Comparison of ENCODE assay signal across 12 cellular contexts in the genomic region with DNA sequence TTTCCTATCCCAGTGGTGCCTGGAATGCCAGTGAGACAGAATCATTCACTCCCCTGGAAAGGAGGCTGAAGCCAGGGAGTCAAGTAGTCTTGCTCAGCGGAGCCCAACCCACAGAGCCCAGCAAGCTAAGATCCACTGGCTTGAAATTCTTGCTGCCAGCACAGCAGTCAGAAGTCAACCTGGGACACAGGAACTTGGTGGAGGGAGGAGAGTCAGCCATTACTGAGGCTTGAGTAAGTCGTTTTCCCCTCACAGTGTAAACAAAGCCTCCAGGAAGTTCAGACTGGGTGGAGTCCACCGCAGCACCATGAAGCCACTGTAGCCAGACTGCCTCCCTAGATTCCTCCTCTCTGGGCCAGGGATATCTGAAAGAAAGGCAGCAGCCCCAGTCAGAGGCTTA.
DNase-seq lines count a peak whose midpoint lies in the region; TF ChIP-seq lines count a peak whose summit lies in the region.
"Had no signal": no experiment of that assay in that cellular context is flagged by ENCODE, and none has a peak within 500 bp of the region (broad histone marks: within the 10 kb centered on the region; RNA-seq: fewer than 3 reads in every experiment).

No MANE protein-coding gene starts in this region.

- peaks cover 6% of the 10 kb centered on the region for H3K9me3 Mint-ChIP-seq in Calu3 (ENCODE audit: low read depth, unreplicated experiment)

- H3K23ac ChIP-seq in mesenchymal stem cell (ENCODE audit: low read length in 2 of 2), result no peak overlapping the region

- H3K27me3 ChIP-seq in colonic mucosa (no peaks in the 10 kb centered on the region), mesenchymal stem cell (ENCODE audit: control insufficient read depth in 1 of 2, insufficient read depth in 1 of 2, low read length in 2 of 2) (no peaks in the 10 kb centered on the region)
- H3K27me3 ChIP-seq: neutrophil had no signal

- H3K4ac ChIP-seq in mesenchymal stem cell (ENCODE audit: low read depth in 1 of 2, low read length in 2 of 2), result no peak overlapping the region

- no peaks in the 10 kb centered on the region for H3K36me3 Mint-ChIP-seq in Calu3 (ENCODE audit: insufficient read depth, unreplicated experiment)

- H3K4me2 ChIP-seq in mesenchymal stem cell (ENCODE audit: low read length, poor library complexity, severe bottlenecking), result no peak overlapping the region

- intact Hi-C loops in Calu3 (cut with micrococcal nuclease; ENCODE audit: unreplicated experiment) (loop anchor here (10.0 kb wide), 1 partner anchor 1064 kb away; no protein-coding TSS in a partner anchor), colonic mucosa (cut with DNase I) (no loop called here), head of caudate nucleus (cut with DNase I) (no loop called here)

- no peaks in the 10 kb centered on the region for H3K27me3 Mint-ChIP-seq in Calu3 (ENCODE audit: unreplicated experiment)

- no peaks in the 10 kb centered on the region for H3K79me1 ChIP-seq in mesenchymal stem cell (replicated peaks; ENCODE audit: low read length, poor library complexity, severe bottlenecking)

- DNase-seq in Calu3, result peak; percentile 50
- DNase-seq in NCI-H460 (ENCODE audit: extremely low read depth, low read depth), result peak; percentile 16
- peak; percentile 18 for DNase-seq in colonic mucosa
- DNase-seq in mesenchymal stem cell, result peak; percentile 9
- no peak for DNase-seq in HuH-7 (ENCODE audit: low spot score)
- no peak for DNase-seq in head of caudate nucleus
- DNase-seq in GM13976 (ENCODE audit: low spot score), result no peak
- no peak for DNase-seq in amniotic stem cell (lab: John Stamatoyannopoulos, UW)
- DNase-seq: NCI-H1694 treated with DMSO at 0.1 percent for 48 hours, T-helper 1 cell had no signal

- H2BK5ac ChIP-seq in mesenchymal stem cell (ENCODE audit: low read depth, low read length, poor library complexity, severe bottlenecking), result no peak overlapping the region

- no peak overlapping the region for H2AFZ ChIP-seq in mesenchymal stem cell (ENCODE audit: low read depth, low read length)

- no peak overlapping the region for H4K8ac ChIP-seq in mesenchymal stem cell (ENCODE audit: low read length)

- CTCF ChIA-PET in Calu3 (lab: Charles Lee), result no interaction called here

- H4K91ac ChIP-seq in mesenchymal stem cell (ENCODE audit: low read length), result no peak overlapping the region

- in situ Hi-C loops in GM13976 (cut with MboI; ENCODE audit: low sequenced_read_pairs, unreplicated experiment), result no loop called here

- H3K4me3 ChIP-seq in colonic mucosa, result no peak overlapping the region
- no peak overlapping the region for H3K4me3 ChIP-seq in mesenchymal stem cell (ENCODE audit: insufficient read depth in 1 of 2, low read depth in 1 of 2, low read length in 2 of 2)

- H3K27ac ChIP-seq in colonic mucosa, result no peak overlapping the region
- H3K27ac ChIP-seq in mesenchymal stem cell (ENCODE audit: low read length, poor library complexity, severe bottlenecking), result peak overlapping the region; percentile 35
- H3K27ac ChIP-seq: C4-2B, neutrophil had no signal

- H3K27ac Mint-ChIP-seq in Calu3 (ENCODE audit: unreplicated experiment), result no peak overlapping the region

- H3K4me1 Mint-ChIP-seq in Calu3 (ENCODE audit: low read depth, unreplicated experiment), result peaks cover 12% of the 10 kb centered on the region

- no peak overlapping the region for H2BK120ac ChIP-seq in mesenchymal stem cell (ENCODE audit: low read depth, low read length)

- no peak overlapping the region for H3K4me3 Mint-ChIP-seq in Calu3 (ENCODE audit: low read depth, unreplicated experiment)

- no TSS peak for BruUV-seq in Calu3 (replicated peaks; lab: Mats Ljungman, UMichigan)

- no peaks in the 10 kb centered on the region for H3K4me1 ChIP-seq in colonic mucosa
- H3K4me1 ChIP-seq in mesenchymal stem cell (ENCODE audit: control insufficient read depth, insufficient read depth, low read depth, low read length), result peaks cover 8% of the 10 kb centered on the region

- no peak overlapping the region for H3K9ac ChIP-seq in colonic mucosa (ENCODE audit: low read depth in 2 of 2, low read length in 2 of 2)
- no peak overlapping the region for H3K9ac ChIP-seq in mesenchymal stem cell (ENCODE audit: low read length)

- H3K18ac ChIP-seq in mesenchymal stem cell (ENCODE audit: low read depth in 1 of 2, low read length in 2 of 2), result no peak overlapping the region

- H3K9me3 ChIP-seq in colonic mucosa, result no peaks in the 10 kb centered on the region
- H3K9me3 ChIP-seq in mesenchymal stem cell (ENCODE audit: control insufficient read depth, low read length), result no peaks in the 10 kb centered on the region
- H3K9me3 ChIP-seq: neutrophil had no signal

- H2BK15ac ChIP-seq in mesenchymal stem cell (ENCODE audit: low read depth, poor library complexity, severe bottlenecking), result no peak overlapping the region

- TF ChIP-seq CTCF in Calu3 (IDR thresholded peaks at IDR 0.05; ENCODE audit: unreplicated experiment) (no peak), colonic mucosa (IDR thresholded peaks at IDR 0.05) (no peak), GM13976 (IDR thresholded peaks at IDR 0.05; ENCODE audit: borderline replicate concordance, control extremely low read depth, extremely low read depth, insufficient read depth, missing control alignments) (no peak)

- H3K36me3 ChIP-seq in colonic mucosa (no peaks in the 10 kb centered on the region), mesenchymal stem cell (ENCODE audit: control insufficient read depth in 1 of 2, insufficient read depth in 2 of 2, low read depth in 1 of 2, low read length in 2 of 2) (no peaks in the 10 kb centered on the region)
- H3K36me3 ChIP-seq: neutrophil had no signal

- no peak overlapping the region for H2AK5ac ChIP-seq in mesenchymal stem cell (ENCODE audit: low read length, severe bottlenecking)

- no peak overlapping the region for H2BK12ac ChIP-seq in mesenchymal stem cell (ENCODE audit: low read length in 2 of 2)

- WGBS in mesenchymal stem cell, result 53% methylated on average over 3 of the region's 3 CpGs

- H3K14ac ChIP-seq in mesenchymal stem cell (ENCODE audit: low read length in 2 of 2), result no peak overlapping the region

Comparison
In these comparisons a context has a peak if more than half of its experiments do, and no peak if none do; other contexts are left out.
1. DNase-seq: peak in Calu3 (single experiment), NCI-H460 (single experiment), colonic mucosa (single experiment) and mesenchymal stem cell (single experiment); none in HuH-7 (single experiment), head of caudate nucleus (0 of 42), GM13976 (single experiment) and amniotic stem cell (single experiment).